ENCODE assay signal across 8 cellular contexts in genomic region chr7:22082553-22082885, GRCh38.
A peak's percentile ranks its signal among the peaks of the same experiment; 100 is the strongest.
DNase-seq lines count a peak whose midpoint lies in the region; ATAC-seq and TF ChIP-seq lines count a peak whose summit lies in the region.

No MANE protein-coding gene starts in this region.

- ATAC-seq in SK-N-SH treated with all-trans-retinoic acid at 6 μM for 48 hours: peak; percentile 46; the same call in 2 of the 3 replicates
- peak in 1 of 4 donors; percentile 11 for ATAC-seq in heart left ventricle

- no peak for TF ChIP-seq POLR2A in heart left ventricle (IDR thresholded peaks at IDR 0.05)
- TF ChIP-seq POLR2A in sigmoid colon (IDR thresholded peaks at IDR 0.05): no peak

- peak overlapping the region; percentile 81 for H3K9ac ChIP-seq in GM23248

- in situ Hi-C loops in GM23248 (cut with MboI): no loop called here

- H3K9me3 ChIP-seq in GM23248 (ENCODE audit: low read depth): no peaks in the 10 kb centered on the region
- no peaks in the 10 kb centered on the region for H3K9me3 ChIP-seq in heart left ventricle
- H3K9me3 ChIP-seq in sigmoid colon: no peaks in the 10 kb centered on the region

- 0 to 2% methylated on average over 10 of the region's 10 CpGs for WGBS in GM23248 (ENCODE audit: low coverage in 1 of 2, low lambda C conversion rate in 2 of 2, missing lambda C conversion rate in 2 of 2), 2 experiments
- 5 to 7% (median 6%) methylated on average over 10 of the region's 10 CpGs for WGBS in heart left ventricle, 4 donors
- 7 to 9% methylated on average over 10 of the region's 10 CpGs for WGBS in sigmoid colon, 2 donors

- 0 out of 2 replicates have a peak, but pooled peaks cover under 1% of the 10 kb centered on the region for H3K27me3 ChIP-seq in GM23248 (replicated peaks; ENCODE audit: insufficient read depth)
- peaks cover 0 to 29% (median 4%) of the 10 kb centered on the region in 9 donors for H3K27me3 ChIP-seq in heart left ventricle
- peaks cover 0 to 13% (median 0%) of the 10 kb centered on the region in 3 donors for H3K27me3 ChIP-seq in sigmoid colon

- no peak for TF ChIP-seq EP300 in sigmoid colon (IDR thresholded peaks at IDR 0.05)

- DNase-seq in AG20443 (ENCODE audit: low spot score) (peak; percentile 15), GM23248 (no peak), heart left ventricle (no peak), sigmoid colon (no peak), mucosa of gallbladder (ENCODE audit: low spot score) (no peak), SW 1271 (lab: John Stamatoyannopoulos, UW) (no peak), NCI-H526 (lab: John Stamatoyannopoulos, UW) (no peak)

- TF ChIP-seq CTCF in heart left ventricle (IDR thresholded peaks at IDR 0.05) (no peak), sigmoid colon (IDR thresholded peaks at IDR 0.05) (no peak)

- H3K4me3 ChIP-seq in GM23248 (peak overlapping the region; percentile 75), heart left ventricle (peak overlapping the region; percentile 41 to 81 (median 66)), sigmoid colon (peak overlapping the region; percentile 52 to 73 (median 60))

- no peaks in the 10 kb centered on the region for H3K4me1 ChIP-seq in GM23248 (ENCODE audit: insufficient read depth)
- H3K4me1 ChIP-seq in heart left ventricle: peaks cover 0 to 17% (median 7%) of the 10 kb centered on the region in 12 donors
- H3K4me1 ChIP-seq in sigmoid colon: peaks cover 0 to 14% (median 6%) of the 10 kb centered on the region in 4 donors

- intact Hi-C loops in heart left ventricle (cut with DNase I): loop anchor here in 2 of 10 donors (5.0 to 10.0 kb wide), 5 partner anchors 575 to 1308 kb away; partner anchors contain the start of gene SP4 (in 2 of the 2)
- intact Hi-C loops in sigmoid colon (cut with DNase I): loop anchor here (5.0 kb wide), 4 partner anchors 80 to 1305 kb away; partner anchors contain the start of genes CDCA7L and SP4

- H3K27ac ChIP-seq in GM23248: no peak overlapping the region
- peak overlapping the region; percentile 6 to 87 (median 80) for H3K27ac ChIP-seq in heart left ventricle
- peak overlapping the region; percentile 79 to 88 (median 84) for H3K27ac ChIP-seq in sigmoid colon

- H3K4me2 ChIP-seq in GM23248 (ENCODE audit: unreplicated experiment): peak overlapping the region; percentile 93

- H3K79me2 ChIP-seq in GM23248 (ENCODE audit: insufficient read depth): no peaks in the 10 kb centered on the region

- no peaks in the 10 kb centered on the region for H3F3A ChIP-seq in GM23248 (ENCODE audit: insufficient read depth)

- H3K9me2 ChIP-seq in GM23248 (ENCODE audit: insufficient read depth): no peaks in the 10 kb centered on the region

- peak overlapping the region; percentile 92 for H2AFZ ChIP-seq in GM23248

- H3K36me3 ChIP-seq in GM23248 (ENCODE audit: low read depth): no peaks in the 10 kb centered on the region
- no peaks in the 10 kb centered on the region for H3K36me3 ChIP-seq in heart left ventricle
- no peaks in the 10 kb centered on the region for H3K36me3 ChIP-seq in sigmoid colon

- H4K20me1 ChIP-seq in GM23248 (ENCODE audit: insufficient read depth): no peaks in the 10 kb centered on the region

TF ChIP-seq in SK-N-SH treated with all-trans-retinoic acid at 6 μM for 48 hours, 23 proteins besides CTCF, POLR2A, EP300 and RAD21:
- TF ChIP-seq ZNF565 (CRISPR knock-in tag; conservative IDR thresholded peaks at IDR 0.05; ENCODE audit: low read depth): no peak
- TF ChIP-seq, protein P1, sequence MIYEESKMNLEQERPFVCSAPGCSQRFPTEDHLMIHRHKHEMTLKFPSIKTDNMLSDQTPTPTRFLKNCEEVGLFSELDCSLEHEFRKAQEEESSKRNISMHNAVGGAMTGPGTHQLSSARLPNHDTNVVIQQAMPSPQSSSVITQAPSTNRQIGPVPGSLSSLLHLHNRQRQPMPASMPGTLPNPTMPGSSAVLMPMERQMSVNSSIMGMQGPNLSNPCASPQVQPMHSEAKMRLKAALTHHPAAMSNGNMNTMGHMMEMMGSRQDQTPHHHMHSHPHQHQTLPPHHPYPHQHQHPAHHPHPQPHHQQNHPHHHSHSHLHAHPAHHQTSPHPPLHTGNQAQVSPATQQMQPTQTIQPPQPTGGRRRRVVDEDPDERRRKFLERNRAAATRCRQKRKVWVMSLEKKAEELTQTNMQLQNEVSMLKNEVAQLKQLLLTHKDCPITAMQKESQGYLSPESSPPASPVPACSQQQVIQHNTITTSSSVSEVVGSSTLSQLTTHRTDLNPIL (CRISPR knock-in tag; IDR thresholded peaks at IDR 0.05; ENCODE audit: low read depth): no peak
- TF ChIP-seq ZNF8 (CRISPR knock-in tag; IDR thresholded peaks at IDR 0.05): no peak
- no peak for TF ChIP-seq RARB (CRISPR knock-in tag; IDR thresholded peaks at IDR 0.05)
- no peak for TF ChIP-seq CSDC2 (CRISPR knock-in tag; IDR thresholded peaks at IDR 0.05)
- no peak for TF ChIP-seq ZFP30 (CRISPR knock-in tag; IDR thresholded peaks at IDR 0.05)
- TF ChIP-seq GLIS3 (CRISPR knock-in tag; IDR thresholded peaks at IDR 0.05): no peak
- no peak for TF ChIP-seq TSHZ2 (CRISPR knock-in tag; IDR thresholded peaks at IDR 0.05)
- no peak for TF ChIP-seq ZFP3 (CRISPR knock-in tag; IDR thresholded peaks at IDR 0.05)
- TF ChIP-seq, protein P2, sequence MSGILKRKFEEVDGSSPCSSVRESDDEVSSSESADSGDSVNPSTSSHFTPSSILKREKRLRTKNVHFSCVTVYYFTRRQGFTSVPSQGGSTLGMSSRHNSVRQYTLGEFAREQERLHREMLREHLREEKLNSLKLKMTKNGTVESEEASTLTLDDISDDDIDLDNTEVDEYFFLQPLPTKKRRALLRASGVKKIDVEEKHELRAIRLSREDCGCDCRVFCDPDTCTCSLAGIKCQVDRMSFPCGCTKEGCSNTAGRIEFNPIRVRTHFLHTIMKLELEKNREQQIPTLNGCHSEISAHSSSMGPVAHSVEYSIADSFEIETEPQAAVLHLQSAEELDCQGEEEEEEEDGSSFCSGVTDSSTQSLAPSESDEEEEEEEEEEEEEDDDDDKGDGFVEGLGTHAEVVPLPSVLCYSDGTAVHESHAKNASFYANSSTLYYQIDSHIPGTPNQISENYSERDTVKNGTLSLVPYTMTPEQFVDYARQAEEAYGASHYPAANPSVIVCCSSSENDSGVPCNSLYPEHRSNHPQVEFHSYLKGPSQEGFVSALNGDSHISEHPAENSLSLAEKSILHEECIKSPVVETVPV (CRISPR knock-in tag; IDR thresholded peaks at IDR 0.05): no peak
- no peak for TF ChIP-seq BACH2 (CRISPR knock-in tag; IDR thresholded peaks at IDR 0.05; ENCODE audit: borderline replicate concordance)
- no peak for TF ChIP-seq ISL1 (CRISPR knock-in tag; IDR thresholded peaks at IDR 0.05)
